In genomic region chr13:37492061-37492460, GRCh38 we compare ENCODE assay signal across 15 cellular contexts.
"Had no signal": no experiment of that assay in that cellular context is flagged by ENCODE, and none has a peak within 500 bp of the region (broad histone marks: within the 10 kb centered on the region; RNA-seq: fewer than 3 reads in every experiment).

No MANE protein-coding gene starts in this region.

- H3K4me1 ChIP-seq: neural progenitor cell, thyroid gland, uterus had no signal

- H3K27me3 ChIP-seq: heart right ventricle, neural progenitor cell, thyroid gland, uterus had no signal

- H3K27ac ChIP-seq: neural progenitor cell, thyroid gland had no signal

- ATAC-seq: heart right ventricle; left ventricle myocardium superior; stimulated activated effector memory CD8-positive, alpha-beta T cell treated with anti-CD3 and anti-CD28 coated beads, Interleukin-12 subunit alpha, Interleukin-12 subunit beta, amount 100 ng/mL, for 72 hours; WTC11 had no signal

- H3K36me3 ChIP-seq: heart right ventricle, neural progenitor cell, thyroid gland, uterus had no signal

- H2AFZ ChIP-seq: neural progenitor cell had no signal

- H3K4me3 ChIP-seq: heart right ventricle, neural progenitor cell, thyroid gland, uterus had no signal

- DNase-seq: activated CD4-positive, alpha-beta T cell treated with anti-CD3 and anti-CD28 coated beads, Interleukin-2, amount 10 ng/mL, durations not matched to agents 24 days and 14 days; activated CD8-positive, alpha-beta memory T cell treated with anti-CD3 and anti-CD28 coated beads for 24 hours; activated naive CD4-positive, alpha-beta T cell treated with Interleukin-2 at 50 U/mL for 16 hours; central memory CD4-positive, alpha-beta T cell; heart right ventricle; left ventricle myocardium superior; mesendoderm; retina; small intestine; thyroid gland; uterus had no signal

- H3K9ac ChIP-seq: neural progenitor cell had no signal

- FAIRE-seq: frontal cortex, small intestine had no signal

- H3K9me3 ChIP-seq: heart right ventricle, thyroid gland, uterus had no signal

- H3K4me2 ChIP-seq: neural progenitor cell had no signal
